1 cellular context compared by ENCODE assay signal in the genomic region with DNA sequence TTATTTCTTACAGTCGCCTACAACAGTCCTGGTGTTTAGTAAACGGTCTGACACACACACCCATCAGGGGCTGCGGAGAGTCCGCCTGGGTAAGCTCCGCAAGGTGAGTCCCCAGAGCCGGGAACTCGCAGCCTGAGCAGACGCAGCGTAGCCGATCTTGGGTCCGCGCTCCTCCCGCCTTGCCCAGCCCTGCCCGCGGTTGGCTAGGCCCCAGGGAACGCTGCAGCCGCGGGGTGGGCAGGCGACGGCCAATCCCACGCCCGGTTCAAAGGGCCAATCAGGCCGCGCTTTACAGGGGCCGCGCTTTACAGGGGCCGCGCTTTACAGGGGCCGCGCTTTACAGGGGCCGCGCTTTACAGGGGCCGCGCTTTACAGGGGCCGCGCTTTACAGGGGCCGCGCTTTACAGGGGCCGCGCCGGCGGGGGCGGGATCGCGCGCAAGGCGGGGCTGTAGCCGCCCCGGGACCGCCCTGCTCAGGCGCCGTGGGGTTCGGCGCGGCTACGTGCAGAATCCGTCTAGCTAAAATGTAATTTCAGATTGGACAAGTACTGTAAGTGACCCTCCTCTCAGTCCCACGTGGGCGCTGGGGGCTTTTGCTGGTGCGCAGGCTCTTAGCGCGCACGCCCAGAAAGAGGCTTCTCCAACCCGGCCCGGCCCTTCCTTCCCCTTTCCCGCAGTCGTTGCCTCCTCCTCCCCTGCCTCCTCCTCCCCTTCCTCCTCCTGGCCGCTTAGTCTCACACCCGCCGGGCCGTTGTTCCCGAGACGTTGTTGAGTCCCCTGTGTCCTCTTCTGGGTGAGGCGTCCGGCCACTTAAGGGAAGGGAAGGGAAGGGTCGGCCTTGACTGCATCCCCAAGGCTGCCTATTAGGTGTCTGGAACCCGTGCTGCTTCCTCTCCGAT.
TF ChIP-seq lines count a peak whose summit lies in the region.

A gene with protein sequence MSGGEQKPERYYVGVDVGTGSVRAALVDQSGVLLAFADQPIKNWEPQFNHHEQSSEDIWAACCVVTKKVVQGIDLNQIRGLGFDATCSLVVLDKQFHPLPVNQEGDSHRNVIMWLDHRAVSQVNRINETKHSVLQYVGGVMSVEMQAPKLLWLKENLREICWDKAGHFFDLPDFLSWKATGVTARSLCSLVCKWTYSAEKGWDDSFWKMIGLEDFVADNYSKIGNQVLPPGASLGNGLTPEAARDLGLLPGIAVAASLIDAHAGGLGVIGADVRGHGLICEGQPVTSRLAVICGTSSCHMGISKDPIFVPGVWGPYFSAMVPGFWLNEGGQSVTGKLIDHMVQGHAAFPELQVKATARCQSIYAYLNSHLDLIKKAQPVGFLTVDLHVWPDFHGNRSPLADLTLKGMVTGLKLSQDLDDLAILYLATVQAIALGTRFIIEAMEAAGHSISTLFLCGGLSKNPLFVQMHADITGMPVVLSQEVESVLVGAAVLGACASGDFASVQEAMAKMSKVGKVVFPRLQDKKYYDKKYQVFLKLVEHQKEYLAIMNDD (plus strand): TSS at position 737 of the 899 bp plus-strand sequence. CDS start 24,456 bp downstream, outside the sequence.

TF ChIP-seq in K562, 482 proteins besides CTCF, POLR2A, EP300 and RAD21 (continued from another document and continues in another):
- TF ChIP-seq, protein P1, sequence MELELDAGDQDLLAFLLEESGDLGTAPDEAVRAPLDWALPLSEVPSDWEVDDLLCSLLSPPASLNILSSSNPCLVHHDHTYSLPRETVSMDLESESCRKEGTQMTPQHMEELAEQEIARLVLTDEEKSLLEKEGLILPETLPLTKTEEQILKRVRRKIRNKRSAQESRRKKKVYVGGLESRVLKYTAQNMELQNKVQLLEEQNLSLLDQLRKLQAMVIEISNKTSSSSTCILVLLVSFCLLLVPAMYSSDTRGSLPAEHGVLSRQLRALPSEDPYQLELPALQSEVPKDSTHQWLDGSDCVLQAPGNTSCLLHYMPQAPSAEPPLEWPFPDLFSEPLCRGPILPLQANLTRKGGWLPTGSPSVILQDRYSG (tag; conservative IDR thresholded peaks at IDR 0.05; ENCODE audit: low read depth): no peak
- TF ChIP-seq CBX3 (IDR thresholded peaks at IDR 0.05; ENCODE audit: borderline replicate concordance in 1 of 2, low read length in 2 of 2) (peak in 1 of 2 experiments; percentile 30; a peak in 1 of 3 replicates), ZNF282 (CRISPR knock-in tag; IDR thresholded peaks at IDR 0.05) (0 out of 2 replicates have a peak, but pooled peaks have one; percentile 32), ZNF3 (CRISPR knock-in tag; IDR thresholded peaks at IDR 0.05) (0 out of 2 replicates have a peak, but pooled peaks have one; percentile 19), PHF21A (IDR thresholded peaks at IDR 0.05; ENCODE audit: borderline replicate concordance, low read depth) (peak; percentile 16; the same call in 1 of the 2 replicates), SMAD4 (CRISPR knock-in tag; conservative IDR thresholded peaks at IDR 0.05) (peak; percentile 59; the same call in 1 of the 2 replicates), ZNF175 (CRISPR knock-in tag; IDR thresholded peaks at IDR 0.05; ENCODE audit: low read depth) (peak; percentile 89), ZNF134 (CRISPR knock-in tag; conservative IDR thresholded peaks at IDR 0.05) (peak; percentile 33; the same call in 1 of the 2 replicates), ZNF644 (tag; IDR thresholded peaks at IDR 0.05; ENCODE audit: low read depth) (peak; percentile 90; the same call in 1 of the 2 replicates), ZNF780A (CRISPR knock-in tag; IDR thresholded peaks at IDR 0.05) (0 out of 2 replicates have a peak, but pooled peaks have one; percentile 43), POLR2B (IDR thresholded peaks at IDR 0.05; ENCODE audit: low read depth, partially characterized antibody) (peak; percentile 89), MEIS2 (IDR thresholded peaks at IDR 0.05; ENCODE audit: partially characterized antibody) (peak; percentile 68), TOE1 (IDR thresholded peaks at IDR 0.05; ENCODE audit: borderline replicate concordance) (no peak), TOE1 (CRISPR knock-in tag; IDR thresholded peaks at IDR 0.05; ENCODE audit: borderline replicate concordance, low read depth) (no peak), ZNF197 (CRISPR knock-in tag; IDR thresholded peaks at IDR 0.05; ENCODE audit: low read depth) (peak; percentile 94), NR2C2 (CRISPR knock-in tag; IDR thresholded peaks at IDR 0.05) (no peak), NR2C2 (tag; IDR thresholded peaks at IDR 0.05) (peak; percentile 44), E2F3 (CRISPR knock-in tag; IDR thresholded peaks at IDR 0.05) (0 out of 2 replicates have a peak, but pooled peaks have one; percentile 36), SIN3A (IDR thresholded peaks at IDR 0.05; ENCODE audit: borderline replicate concordance in 2 of 2, control insufficient read depth in 1 of 2, low read depth in 2 of 2, low read length in 2 of 2) (no peak), EHMT2 (IDR thresholded peaks at IDR 0.05) (peak; percentile 13; the same call in 1 of the 2 replicates), CBX1 (IDR thresholded peaks at IDR 0.05; ENCODE audit: low read depth) (peak; percentile 53; the same call in 1 of the 2 replicates), MYC (IDR thresholded peaks at IDR 0.05; ENCODE audit: low read depth, low read length) (peak; percentile 77), MYC (CRISPR knock-in tag; IDR thresholded peaks at IDR 0.05; ENCODE audit: borderline replicate concordance, low read depth) (no peak), CCAR2 (IDR thresholded peaks at IDR 0.05; ENCODE audit: low read depth, low read length) (no peak), RB1 (IDR thresholded peaks at IDR 0.05; ENCODE audit: low read depth) (peak; percentile 40; the same call in 1 of the 2 replicates), TAF1 (IDR thresholded peaks at IDR 0.05; ENCODE audit: control insufficient read depth, extremely low read depth, insufficient read depth, low read length, severe bottlenecking) (peak; percentile 70), EP400 (IDR thresholded peaks at IDR 0.05) (peak; percentile 57), ZNF12 (CRISPR knock-in tag; IDR thresholded peaks at IDR 0.05) (peak; percentile 67; the same call in 1 of the 2 replicates), PHF20 (IDR thresholded peaks at IDR 0.05; ENCODE audit: partially characterized antibody) (peak; percentile 43), ZNF696 (CRISPR knock-in tag; conservative IDR thresholded peaks at IDR 0.05) (no peak)
- TF ChIP-seq, protein P2, sequence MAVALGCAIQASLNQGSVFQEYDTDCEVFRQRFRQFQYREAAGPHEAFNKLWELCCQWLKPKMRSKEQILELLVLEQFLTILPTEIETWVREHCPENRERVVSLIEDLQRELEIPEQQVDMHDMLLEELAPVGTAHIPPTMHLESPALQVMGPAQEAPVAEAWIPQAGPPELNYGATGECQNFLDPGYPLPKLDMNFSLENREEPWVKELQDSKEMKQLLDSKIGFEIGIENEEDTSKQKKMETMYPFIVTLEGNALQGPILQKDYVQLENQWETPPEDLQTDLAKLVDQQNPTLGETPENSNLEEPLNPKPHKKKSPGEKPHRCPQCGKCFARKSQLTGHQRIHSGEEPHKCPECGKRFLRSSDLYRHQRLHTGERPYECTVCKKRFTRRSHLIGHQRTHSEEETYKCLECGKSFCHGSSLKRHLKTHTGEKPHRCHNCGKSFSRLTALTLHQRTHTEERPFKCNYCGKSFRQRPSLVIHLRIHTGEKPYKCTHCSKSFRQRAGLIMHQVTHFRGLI (CRISPR knock-in tag; IDR thresholded peaks at IDR 0.05): no peak
- TF ChIP-seq, protein P3, sequence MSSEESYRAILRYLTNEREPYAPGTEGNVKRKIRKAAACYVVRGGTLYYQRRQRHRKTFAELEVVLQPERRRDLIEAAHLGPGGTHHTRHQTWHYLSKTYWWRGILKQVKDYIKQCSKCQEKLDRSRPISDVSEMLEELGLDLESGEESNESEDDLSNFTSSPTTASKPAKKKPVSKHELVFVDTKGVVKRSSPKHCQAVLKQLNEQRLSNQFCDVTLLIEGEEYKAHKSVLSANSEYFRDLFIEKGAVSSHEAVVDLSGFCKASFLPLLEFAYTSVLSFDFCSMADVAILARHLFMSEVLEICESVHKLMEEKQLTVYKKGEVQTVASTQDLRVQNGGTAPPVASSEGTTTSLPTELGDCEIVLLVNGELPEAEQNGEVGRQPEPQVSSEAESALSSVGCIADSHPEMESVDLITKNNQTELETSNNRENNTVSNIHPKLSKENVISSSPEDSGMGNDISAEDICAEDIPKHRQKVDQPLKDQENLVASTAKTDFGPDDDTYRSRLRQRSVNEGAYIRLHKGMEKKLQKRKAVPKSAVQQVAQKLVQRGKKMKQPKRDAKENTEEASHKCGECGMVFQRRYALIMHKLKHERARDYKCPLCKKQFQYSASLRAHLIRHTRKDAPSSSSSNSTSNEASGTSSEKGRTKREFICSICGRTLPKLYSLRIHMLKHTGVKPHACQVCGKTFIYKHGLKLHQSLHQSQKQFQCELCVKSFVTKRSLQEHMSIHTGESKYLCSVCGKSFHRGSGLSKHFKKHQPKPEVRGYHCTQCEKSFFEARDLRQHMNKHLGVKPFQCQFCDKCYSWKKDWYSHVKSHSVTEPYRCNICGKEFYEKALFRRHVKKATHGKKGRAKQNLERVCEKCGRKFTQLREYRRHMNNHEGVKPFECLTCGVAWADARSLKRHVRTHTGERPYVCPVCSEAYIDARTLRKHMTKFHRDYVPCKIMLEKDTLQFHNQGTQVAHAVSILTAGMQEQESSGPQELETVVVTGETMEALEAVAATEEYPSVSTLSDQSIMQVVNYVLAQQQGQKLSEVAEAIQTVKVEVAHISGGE (CRISPR knock-in tag; IDR thresholded peaks at IDR 0.05): peak in 1 of 3 experiments; percentile 86; a peak in 2 of 6 replicates
- TF ChIP-seq, protein P4, sequence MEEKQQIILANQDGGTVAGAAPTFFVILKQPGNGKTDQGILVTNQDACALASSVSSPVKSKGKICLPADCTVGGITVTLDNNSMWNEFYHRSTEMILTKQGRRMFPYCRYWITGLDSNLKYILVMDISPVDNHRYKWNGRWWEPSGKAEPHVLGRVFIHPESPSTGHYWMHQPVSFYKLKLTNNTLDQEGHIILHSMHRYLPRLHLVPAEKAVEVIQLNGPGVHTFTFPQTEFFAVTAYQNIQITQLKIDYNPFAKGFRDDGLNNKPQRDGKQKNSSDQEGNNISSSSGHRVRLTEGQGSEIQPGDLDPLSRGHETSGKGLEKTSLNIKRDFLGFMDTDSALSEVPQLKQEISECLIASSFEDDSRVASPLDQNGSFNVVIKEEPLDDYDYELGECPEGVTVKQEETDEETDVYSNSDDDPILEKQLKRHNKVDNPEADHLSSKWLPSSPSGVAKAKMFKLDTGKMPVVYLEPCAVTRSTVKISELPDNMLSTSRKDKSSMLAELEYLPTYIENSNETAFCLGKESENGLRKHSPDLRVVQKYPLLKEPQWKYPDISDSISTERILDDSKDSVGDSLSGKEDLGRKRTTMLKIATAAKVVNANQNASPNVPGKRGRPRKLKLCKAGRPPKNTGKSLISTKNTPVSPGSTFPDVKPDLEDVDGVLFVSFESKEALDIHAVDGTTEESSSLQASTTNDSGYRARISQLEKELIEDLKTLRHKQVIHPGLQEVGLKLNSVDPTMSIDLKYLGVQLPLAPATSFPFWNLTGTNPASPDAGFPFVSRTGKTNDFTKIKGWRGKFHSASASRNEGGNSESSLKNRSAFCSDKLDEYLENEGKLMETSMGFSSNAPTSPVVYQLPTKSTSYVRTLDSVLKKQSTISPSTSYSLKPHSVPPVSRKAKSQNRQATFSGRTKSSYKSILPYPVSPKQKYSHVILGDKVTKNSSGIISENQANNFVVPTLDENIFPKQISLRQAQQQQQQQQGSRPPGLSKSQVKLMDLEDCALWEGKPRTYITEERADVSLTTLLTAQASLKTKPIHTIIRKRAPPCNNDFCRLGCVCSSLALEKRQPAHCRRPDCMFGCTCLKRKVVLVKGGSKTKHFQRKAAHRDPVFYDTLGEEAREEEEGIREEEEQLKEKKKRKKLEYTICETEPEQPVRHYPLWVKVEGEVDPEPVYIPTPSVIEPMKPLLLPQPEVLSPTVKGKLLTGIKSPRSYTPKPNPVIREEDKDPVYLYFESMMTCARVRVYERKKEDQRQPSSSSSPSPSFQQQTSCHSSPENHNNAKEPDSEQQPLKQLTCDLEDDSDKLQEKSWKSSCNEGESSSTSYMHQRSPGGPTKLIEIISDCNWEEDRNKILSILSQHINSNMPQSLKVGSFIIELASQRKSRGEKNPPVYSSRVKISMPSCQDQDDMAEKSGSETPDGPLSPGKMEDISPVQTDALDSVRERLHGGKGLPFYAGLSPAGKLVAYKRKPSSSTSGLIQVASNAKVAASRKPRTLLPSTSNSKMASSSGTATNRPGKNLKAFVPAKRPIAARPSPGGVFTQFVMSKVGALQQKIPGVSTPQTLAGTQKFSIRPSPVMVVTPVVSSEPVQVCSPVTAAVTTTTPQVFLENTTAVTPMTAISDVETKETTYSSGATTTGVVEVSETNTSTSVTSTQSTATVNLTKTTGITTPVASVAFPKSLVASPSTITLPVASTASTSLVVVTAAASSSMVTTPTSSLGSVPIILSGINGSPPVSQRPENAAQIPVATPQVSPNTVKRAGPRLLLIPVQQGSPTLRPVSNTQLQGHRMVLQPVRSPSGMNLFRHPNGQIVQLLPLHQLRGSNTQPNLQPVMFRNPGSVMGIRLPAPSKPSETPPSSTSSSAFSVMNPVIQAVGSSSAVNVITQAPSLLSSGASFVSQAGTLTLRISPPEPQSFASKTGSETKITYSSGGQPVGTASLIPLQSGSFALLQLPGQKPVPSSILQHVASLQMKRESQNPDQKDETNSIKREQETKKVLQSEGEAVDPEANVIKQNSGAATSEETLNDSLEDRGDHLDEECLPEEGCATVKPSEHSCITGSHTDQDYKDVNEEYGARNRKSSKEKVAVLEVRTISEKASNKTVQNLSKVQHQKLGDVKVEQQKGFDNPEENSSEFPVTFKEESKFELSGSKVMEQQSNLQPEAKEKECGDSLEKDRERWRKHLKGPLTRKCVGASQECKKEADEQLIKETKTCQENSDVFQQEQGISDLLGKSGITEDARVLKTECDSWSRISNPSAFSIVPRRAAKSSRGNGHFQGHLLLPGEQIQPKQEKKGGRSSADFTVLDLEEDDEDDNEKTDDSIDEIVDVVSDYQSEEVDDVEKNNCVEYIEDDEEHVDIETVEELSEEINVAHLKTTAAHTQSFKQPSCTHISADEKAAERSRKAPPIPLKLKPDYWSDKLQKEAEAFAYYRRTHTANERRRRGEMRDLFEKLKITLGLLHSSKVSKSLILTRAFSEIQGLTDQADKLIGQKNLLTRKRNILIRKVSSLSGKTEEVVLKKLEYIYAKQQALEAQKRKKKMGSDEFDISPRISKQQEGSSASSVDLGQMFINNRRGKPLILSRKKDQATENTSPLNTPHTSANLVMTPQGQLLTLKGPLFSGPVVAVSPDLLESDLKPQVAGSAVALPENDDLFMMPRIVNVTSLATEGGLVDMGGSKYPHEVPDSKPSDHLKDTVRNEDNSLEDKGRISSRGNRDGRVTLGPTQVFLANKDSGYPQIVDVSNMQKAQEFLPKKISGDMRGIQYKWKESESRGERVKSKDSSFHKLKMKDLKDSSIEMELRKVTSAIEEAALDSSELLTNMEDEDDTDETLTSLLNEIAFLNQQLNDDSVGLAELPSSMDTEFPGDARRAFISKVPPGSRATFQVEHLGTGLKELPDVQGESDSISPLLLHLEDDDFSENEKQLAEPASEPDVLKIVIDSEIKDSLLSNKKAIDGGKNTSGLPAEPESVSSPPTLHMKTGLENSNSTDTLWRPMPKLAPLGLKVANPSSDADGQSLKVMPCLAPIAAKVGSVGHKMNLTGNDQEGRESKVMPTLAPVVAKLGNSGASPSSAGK (IDR thresholded peaks at IDR 0.05): peak; percentile 6; the same call in 1 of the 2 replicates
- TF ChIP-seq, protein P5, sequence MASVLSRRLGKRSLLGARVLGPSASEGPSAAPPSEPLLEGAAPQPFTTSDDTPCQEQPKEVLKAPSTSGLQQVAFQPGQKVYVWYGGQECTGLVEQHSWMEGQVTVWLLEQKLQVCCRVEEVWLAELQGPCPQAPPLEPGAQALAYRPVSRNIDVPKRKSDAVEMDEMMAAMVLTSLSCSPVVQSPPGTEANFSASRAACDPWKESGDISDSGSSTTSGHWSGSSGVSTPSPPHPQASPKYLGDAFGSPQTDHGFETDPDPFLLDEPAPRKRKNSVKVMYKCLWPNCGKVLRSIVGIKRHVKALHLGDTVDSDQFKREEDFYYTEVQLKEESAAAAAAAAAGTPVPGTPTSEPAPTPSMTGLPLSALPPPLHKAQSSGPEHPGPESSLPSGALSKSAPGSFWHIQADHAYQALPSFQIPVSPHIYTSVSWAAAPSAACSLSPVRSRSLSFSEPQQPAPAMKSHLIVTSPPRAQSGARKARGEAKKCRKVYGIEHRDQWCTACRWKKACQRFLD (CRISPR knock-in tag; IDR thresholded peaks at IDR 0.05): peak; percentile 98
